ENCODE assay signal across 1 cellular context in the genomic region with DNA sequence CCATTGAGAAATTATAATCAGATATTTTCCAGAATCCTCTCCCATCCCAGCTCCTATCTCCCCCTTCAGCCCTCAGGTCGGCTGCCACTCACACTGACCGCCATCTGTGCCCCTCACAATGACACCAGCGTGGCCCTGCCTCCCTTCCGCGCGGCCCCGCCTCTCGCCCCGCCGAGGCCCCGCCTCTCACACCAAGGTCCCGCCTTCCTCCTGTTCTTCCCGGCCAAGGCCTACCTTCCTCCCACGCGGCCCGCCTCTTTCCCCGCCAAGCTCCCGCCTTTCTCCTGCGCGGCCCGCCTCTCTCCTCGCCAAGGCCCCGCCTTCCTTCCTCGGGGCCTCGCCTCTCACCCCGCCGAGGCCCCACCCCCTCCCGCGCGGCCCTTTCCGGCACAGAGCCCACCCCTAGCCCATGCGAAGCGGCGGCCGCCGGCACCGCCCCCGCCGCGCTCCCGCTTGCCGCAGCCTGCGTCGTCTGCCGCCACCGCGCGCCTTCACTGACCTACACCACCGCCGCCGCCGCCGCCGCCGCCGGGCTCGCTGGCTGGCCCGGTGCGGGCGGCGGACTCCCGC.
TF ChIP-seq lines count a peak whose summit lies in the region.

Gene DNAJC21 (plus strand): TSS at position 410 of the 570 bp plus-strand sequence. CDS start 261 bp downstream, outside the sequence.

TF ChIP-seq in HepG2, 621 proteins besides CTCF, POLR2A, EP300 and RAD21 (continued from another document and continues in another):
- TF ChIP-seq, protein P1, sequence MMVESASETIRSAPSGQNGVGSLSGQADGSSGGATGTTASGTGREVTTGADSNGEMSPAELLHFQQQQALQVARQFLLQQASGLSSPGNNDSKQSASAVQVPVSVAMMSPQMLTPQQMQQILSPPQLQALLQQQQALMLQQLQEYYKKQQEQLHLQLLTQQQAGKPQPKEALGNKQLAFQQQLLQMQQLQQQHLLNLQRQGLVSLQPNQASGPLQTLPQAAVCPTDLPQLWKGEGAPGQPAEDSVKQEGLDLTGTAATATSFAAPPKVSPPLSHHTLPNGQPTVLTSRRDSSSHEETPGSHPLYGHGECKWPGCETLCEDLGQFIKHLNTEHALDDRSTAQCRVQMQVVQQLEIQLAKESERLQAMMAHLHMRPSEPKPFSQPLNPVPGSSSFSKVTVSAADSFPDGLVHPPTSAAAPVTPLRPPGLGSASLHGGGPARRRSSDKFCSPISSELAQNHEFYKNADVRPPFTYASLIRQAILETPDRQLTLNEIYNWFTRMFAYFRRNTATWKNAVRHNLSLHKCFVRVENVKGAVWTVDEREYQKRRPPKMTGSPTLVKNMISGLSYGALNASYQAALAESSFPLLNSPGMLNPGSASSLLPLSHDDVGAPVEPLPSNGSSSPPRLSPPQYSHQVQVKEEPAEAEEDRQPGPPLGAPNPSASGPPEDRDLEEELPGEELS (CRISPR knock-in tag; IDR thresholded peaks at IDR 0.05) = no peak
- TF ChIP-seq CBX5 (CRISPR knock-in tag; IDR thresholded peaks at IDR 0.05; ENCODE audit: borderline replicate concordance) = 0 out of 2 replicates have a peak, but pooled peaks have one; percentile 43
- TF ChIP-seq GZF1 (CRISPR knock-in tag; IDR thresholded peaks at IDR 0.05) = no peak
- no peak for TF ChIP-seq ZNF326 (CRISPR knock-in tag; IDR thresholded peaks at IDR 0.05; ENCODE audit: borderline replicate concordance)
- TF ChIP-seq ZNF260 (CRISPR knock-in tag; IDR thresholded peaks at IDR 0.05; ENCODE audit: borderline replicate concordance, low read depth) = no peak
- TF ChIP-seq TOPORS (CRISPR knock-in tag; IDR thresholded peaks at IDR 0.05) = no peak
- no peak for TF ChIP-seq NCOA2 (CRISPR knock-in tag; IDR thresholded peaks at IDR 0.05)
- TF ChIP-seq RBM22 (optimal IDR thresholded peaks at IDR 0.05; ENCODE audit: low read length) = no peak
- peak; percentile 98 for TF ChIP-seq ZNF317 (CRISPR knock-in tag; IDR thresholded peaks at IDR 0.05)
- TF ChIP-seq ZNF33A (CRISPR knock-in tag; IDR thresholded peaks at IDR 0.05; ENCODE audit: borderline replicate concordance) = no peak
- peak; percentile 34 for TF ChIP-seq ASH2L (IDR thresholded peaks at IDR 0.05; ENCODE audit: insufficient read length, low read depth, low read length)
- no peak for TF ChIP-seq BATF2 (CRISPR knock-in tag; IDR thresholded peaks at IDR 0.05)
- no peak for TF ChIP-seq ZNF576 (CRISPR knock-in tag; IDR thresholded peaks at IDR 0.05)
- no peak for TF ChIP-seq SNAPC2 (CRISPR knock-in tag; IDR thresholded peaks at IDR 0.05)
- TF ChIP-seq PHB2 (IDR thresholded peaks at IDR 0.05; ENCODE audit: partially characterized antibody) = no peak
- no peak for TF ChIP-seq NRL (CRISPR knock-in tag; IDR thresholded peaks at IDR 0.05; ENCODE audit: borderline replicate concordance)
- TF ChIP-seq CHD2 (IDR thresholded peaks at IDR 0.05; ENCODE audit: low read depth, low read length) = no peak
- TF ChIP-seq LCORL (IDR thresholded peaks at IDR 0.05) = no peak
- TF ChIP-seq LCORL (CRISPR knock-in tag; IDR thresholded peaks at IDR 0.05) = no peak
- TF ChIP-seq ERF (CRISPR knock-in tag; IDR thresholded peaks at IDR 0.05) = peak; percentile 70
- TF ChIP-seq SOX5 (CRISPR knock-in tag; IDR thresholded peaks at IDR 0.05; ENCODE audit: borderline replicate concordance) = peak; percentile 33; the same call in 1 of the 2 replicates
- no peak for TF ChIP-seq KLF15 (CRISPR knock-in tag; IDR thresholded peaks at IDR 0.05; ENCODE audit: borderline replicate concordance)
- no peak for TF ChIP-seq HMG20B (CRISPR knock-in tag; conservative IDR thresholded peaks at IDR 0.05)
- peak; percentile 44; the same call in 1 of the 2 replicates for TF ChIP-seq GABPA (IDR thresholded peaks at IDR 0.05; ENCODE audit: low read depth, low read length)
- TF ChIP-seq GABPA (CRISPR knock-in tag; IDR thresholded peaks at IDR 0.05; ENCODE audit: low read depth) = no peak; the same call in 1 of the 2 replicates
- TF ChIP-seq ZNF546 (CRISPR knock-in tag; conservative IDR thresholded peaks at IDR 0.05) = no peak
- TF ChIP-seq ZFP62 (CRISPR knock-in tag; IDR thresholded peaks at IDR 0.05) = no peak
- TF ChIP-seq MED8 (CRISPR knock-in tag; IDR thresholded peaks at IDR 0.05; ENCODE audit: insufficient replicate concordance) = no peak
- TF ChIP-seq, protein P2, sequence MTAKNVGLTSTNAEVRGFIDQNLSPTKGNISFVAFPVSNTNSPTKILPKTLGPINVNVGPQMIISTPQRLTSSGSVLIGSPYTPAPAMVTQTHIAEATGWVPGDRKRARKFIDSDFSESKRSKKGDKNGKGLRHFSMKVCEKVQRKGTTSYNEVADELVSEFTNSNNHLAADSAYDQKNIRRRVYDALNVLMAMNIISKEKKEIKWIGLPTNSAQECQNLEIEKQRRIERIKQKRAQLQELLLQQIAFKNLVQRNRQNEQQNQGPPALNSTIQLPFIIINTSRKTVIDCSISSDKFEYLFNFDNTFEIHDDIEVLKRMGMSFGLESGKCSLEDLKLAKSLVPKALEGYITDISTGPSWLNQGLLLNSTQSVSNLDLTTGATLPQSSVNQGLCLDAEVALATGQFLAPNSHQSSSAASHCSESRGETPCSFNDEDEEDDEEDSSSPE (CRISPR knock-in tag; IDR thresholded peaks at IDR 0.05) = peak; percentile 80
- TF ChIP-seq JUN (CRISPR knock-in tag; IDR thresholded peaks at IDR 0.05) = no peak
- peak; percentile 99 for TF ChIP-seq ZNF543 (CRISPR knock-in tag; IDR thresholded peaks at IDR 0.05)
- TF ChIP-seq MAFG (CRISPR knock-in tag; IDR thresholded peaks at IDR 0.05) = no peak
- no peak for TF ChIP-seq ZNF124 (CRISPR knock-in tag; IDR thresholded peaks at IDR 0.05)
- TF ChIP-seq ZNF776 (CRISPR knock-in tag; IDR thresholded peaks at IDR 0.05) = no peak
- peak; percentile 51; the same call in 1 of the 2 replicates for TF ChIP-seq YEATS2 (CRISPR knock-in tag; IDR thresholded peaks at IDR 0.05; ENCODE audit: borderline replicate concordance)
- no peak for TF ChIP-seq ZNF766 (CRISPR knock-in tag; IDR thresholded peaks at IDR 0.05; ENCODE audit: borderline replicate concordance)
- no peak for TF ChIP-seq ZNF670 (CRISPR knock-in tag; IDR thresholded peaks at IDR 0.05; ENCODE audit: borderline replicate concordance)
- no peak for TF ChIP-seq GFI1 (CRISPR knock-in tag; IDR thresholded peaks at IDR 0.05; ENCODE audit: borderline replicate concordance)
- TF ChIP-seq, protein P3, sequence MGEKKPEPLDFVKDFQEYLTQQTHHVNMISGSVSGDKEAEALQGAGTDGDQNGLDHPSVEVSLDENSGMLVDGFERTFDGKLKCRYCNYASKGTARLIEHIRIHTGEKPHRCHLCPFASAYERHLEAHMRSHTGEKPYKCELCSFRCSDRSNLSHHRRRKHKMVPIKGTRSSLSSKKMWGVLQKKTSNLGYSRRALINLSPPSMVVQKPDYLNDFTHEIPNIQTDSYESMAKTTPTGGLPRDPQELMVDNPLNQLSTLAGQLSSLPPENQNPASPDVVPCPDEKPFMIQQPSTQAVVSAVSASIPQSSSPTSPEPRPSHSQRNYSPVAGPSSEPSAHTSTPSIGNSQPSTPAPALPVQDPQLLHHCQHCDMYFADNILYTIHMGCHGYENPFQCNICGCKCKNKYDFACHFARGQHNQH (CRISPR knock-in tag; IDR thresholded peaks at IDR 0.05) = peak; percentile 30; the same call in 1 of the 2 replicates
- TF ChIP-seq ZHX1 (CRISPR knock-in tag; IDR thresholded peaks at IDR 0.05; ENCODE audit: low read depth) = no peak
- TF ChIP-seq SP140L (CRISPR knock-in tag; IDR thresholded peaks at IDR 0.05; ENCODE audit: borderline replicate concordance) = no peak
- TF ChIP-seq, protein P4, sequence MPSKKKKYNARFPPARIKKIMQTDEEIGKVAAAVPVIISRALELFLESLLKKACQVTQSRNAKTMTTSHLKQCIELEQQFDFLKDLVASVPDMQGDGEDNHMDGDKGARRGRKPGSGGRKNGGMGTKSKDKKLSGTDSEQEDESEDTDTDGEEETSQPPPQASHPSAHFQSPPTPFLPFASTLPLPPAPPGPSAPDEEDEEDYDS (CRISPR knock-in tag; IDR thresholded peaks at IDR 0.05) = peak; percentile 78
- TF ChIP-seq CENPX (CRISPR knock-in tag; IDR thresholded peaks at IDR 0.05) = no peak
- TF ChIP-seq ZNF143 (CRISPR knock-in tag; IDR thresholded peaks at IDR 0.05) = no peak
- peak; percentile 42; the same call in 1 of the 2 replicates for TF ChIP-seq KDM2A (CRISPR knock-in tag; IDR thresholded peaks at IDR 0.05; ENCODE audit: borderline replicate concordance, low read depth)
- no peak for TF ChIP-seq MED13 (CRISPR knock-in tag; IDR thresholded peaks at IDR 0.05)
- no peak for TF ChIP-seq PHF8 (CRISPR knock-in tag; IDR thresholded peaks at IDR 0.05)
- peak; percentile 67 for TF ChIP-seq MNT (IDR thresholded peaks at IDR 0.05)
- TF ChIP-seq, protein P5, sequence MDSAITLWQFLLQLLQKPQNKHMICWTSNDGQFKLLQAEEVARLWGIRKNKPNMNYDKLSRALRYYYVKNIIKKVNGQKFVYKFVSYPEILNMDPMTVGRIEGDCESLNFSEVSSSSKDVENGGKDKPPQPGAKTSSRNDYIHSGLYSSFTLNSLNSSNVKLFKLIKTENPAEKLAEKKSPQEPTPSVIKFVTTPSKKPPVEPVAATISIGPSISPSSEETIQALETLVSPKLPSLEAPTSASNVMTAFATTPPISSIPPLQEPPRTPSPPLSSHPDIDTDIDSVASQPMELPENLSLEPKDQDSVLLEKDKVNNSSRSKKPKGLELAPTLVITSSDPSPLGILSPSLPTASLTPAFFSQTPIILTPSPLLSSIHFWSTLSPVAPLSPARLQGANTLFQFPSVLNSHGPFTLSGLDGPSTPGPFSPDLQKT (CRISPR knock-in tag; IDR thresholded peaks at IDR 0.05; ENCODE audit: borderline replicate concordance) = no peak
- peak; percentile 31; the same call in 1 of the 2 replicates for TF ChIP-seq GATAD1 (CRISPR knock-in tag; IDR thresholded peaks at IDR 0.05)
- no peak for TF ChIP-seq TSC22D2 (CRISPR knock-in tag; IDR thresholded peaks at IDR 0.05; ENCODE audit: borderline replicate concordance)
- TF ChIP-seq, protein P6, sequence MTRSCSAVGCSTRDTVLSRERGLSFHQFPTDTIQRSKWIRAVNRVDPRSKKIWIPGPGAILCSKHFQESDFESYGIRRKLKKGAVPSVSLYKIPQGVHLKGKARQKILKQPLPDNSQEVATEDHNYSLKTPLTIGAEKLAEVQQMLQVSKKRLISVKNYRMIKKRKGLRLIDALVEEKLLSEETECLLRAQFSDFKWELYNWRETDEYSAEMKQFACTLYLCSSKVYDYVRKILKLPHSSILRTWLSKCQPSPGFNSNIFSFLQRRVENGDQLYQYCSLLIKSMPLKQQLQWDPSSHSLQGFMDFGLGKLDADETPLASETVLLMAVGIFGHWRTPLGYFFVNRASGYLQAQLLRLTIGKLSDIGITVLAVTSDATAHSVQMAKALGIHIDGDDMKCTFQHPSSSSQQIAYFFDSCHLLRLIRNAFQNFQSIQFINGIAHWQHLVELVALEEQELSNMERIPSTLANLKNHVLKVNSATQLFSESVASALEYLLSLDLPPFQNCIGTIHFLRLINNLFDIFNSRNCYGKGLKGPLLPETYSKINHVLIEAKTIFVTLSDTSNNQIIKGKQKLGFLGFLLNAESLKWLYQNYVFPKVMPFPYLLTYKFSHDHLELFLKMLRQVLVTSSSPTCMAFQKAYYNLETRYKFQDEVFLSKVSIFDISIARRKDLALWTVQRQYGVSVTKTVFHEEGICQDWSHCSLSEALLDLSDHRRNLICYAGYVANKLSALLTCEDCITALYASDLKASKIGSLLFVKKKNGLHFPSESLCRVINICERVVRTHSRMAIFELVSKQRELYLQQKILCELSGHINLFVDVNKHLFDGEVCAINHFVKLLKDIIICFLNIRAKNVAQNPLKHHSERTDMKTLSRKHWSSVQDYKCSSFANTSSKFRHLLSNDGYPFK (CRISPR knock-in tag; IDR thresholded peaks at IDR 0.05; ENCODE audit: borderline replicate concordance) = no peak
- peak; percentile 52; the same call in 1 of the 2 replicates for TF ChIP-seq ELF3 (CRISPR knock-in tag; IDR thresholded peaks at IDR 0.05)
